In the genomic region with DNA sequence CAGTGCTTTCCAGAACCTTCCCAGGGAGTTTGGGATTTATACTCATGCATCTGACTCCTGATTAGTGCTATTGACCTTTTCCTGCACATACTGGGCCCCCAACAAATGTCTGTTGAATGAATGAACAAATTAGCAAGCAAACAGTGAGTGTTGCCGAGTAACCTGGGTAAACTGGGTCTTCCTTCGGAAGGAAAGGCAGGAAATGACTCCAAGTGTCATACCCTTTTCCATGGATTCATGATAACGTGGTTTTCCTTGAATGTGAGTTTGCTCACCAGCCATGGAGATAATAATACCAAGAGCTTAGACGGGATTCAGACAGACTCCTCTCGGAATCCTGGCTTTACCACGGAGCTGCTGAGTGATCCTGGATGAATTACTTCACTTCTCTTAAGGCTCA, we compare ENCODE assay signal across 3 cellular contexts.
TF ChIP-seq lines count a peak whose summit lies in the region.

No MANE protein-coding gene starts in this region.

TF ChIP-seq in liver, 16 proteins besides CTCF, POLR2A, EP300 and RAD21:
- no peak for TF ChIP-seq TAF1 (conservative IDR thresholded peaks at IDR 0.05)
- TF ChIP-seq, protein P1, sequence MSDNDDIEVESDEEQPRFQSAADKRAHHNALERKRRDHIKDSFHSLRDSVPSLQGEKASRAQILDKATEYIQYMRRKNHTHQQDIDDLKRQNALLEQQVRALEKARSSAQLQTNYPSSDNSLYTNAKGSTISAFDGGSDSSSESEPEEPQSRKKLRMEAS (IDR thresholded peaks at IDR 0.05) = no peak
- TF ChIP-seq NR2F2 (IDR thresholded peaks at IDR 0.05) = peak; percentile 62
- TF ChIP-seq RXRA (IDR thresholded peaks at IDR 0.05) = no peak

TF ChIP-seq in HepG2, 621 proteins besides CTCF, POLR2A, EP300 and RAD21:
- no peak for TF ChIP-seq BRD4 (CRISPR knock-in tag; IDR thresholded peaks at IDR 0.05)

TF ChIP-seq in endothelial cell of umbilical vein, 7 proteins besides CTCF, POLR2A, EP300 and RAD21:
- TF ChIP-seq POLR2AphosphoS5 (IDR thresholded peaks at IDR 0.05; ENCODE audit: insufficient read depth, low read depth, low read length) (peak; percentile 41), FOS (IDR thresholded peaks at IDR 0.05; ENCODE audit: borderline replicate concordance, insufficient read depth, low read length) (peak; percentile 87), GATA2 (IDR thresholded peaks at IDR 0.05; ENCODE audit: insufficient read depth, insufficient read length, low read depth, low read length) (peak; percentile 85), JUN (IDR thresholded peaks at IDR 0.05; ENCODE audit: borderline replicate concordance, insufficient read depth, insufficient read length, low read depth) (peak; percentile 84)
- TF ChIP-seq, protein P1 (IDR thresholded peaks at IDR 0.05; ENCODE audit: insufficient read depth, insufficient read length) = no peak
